13 cellular contexts compared by ENCODE assay signal in genomic region chr2:6772366-6772710, GRCh38.
DNase-seq lines count a peak whose midpoint lies in the region; ATAC-seq and TF ChIP-seq lines count a peak whose summit lies in the region.
"Had no signal": no experiment of that assay in that cellular context is flagged by ENCODE, and none has a peak within 500 bp of the region (broad histone marks: within the 10 kb centered on the region; RNA-seq: fewer than 3 reads in every experiment).

No MANE protein-coding gene starts in this region.

- H3K27ac ChIP-seq in brain microvascular endothelial cell = no peak overlapping the region
- H3K27ac ChIP-seq: breast epithelium, thoracic aorta had no signal

- in situ Hi-C loops in brain microvascular endothelial cell (cut with HindIII; ENCODE audit: low pct_ligation_motif_present, low sequenced_read_pairs) = no loop called here

- no peak for ATAC-seq in GM18867 (IDR thresholded peaks at IDR 0.05; ENCODE audit: unreplicated experiment)

- no peak for TF ChIP-seq CTCF in brain microvascular endothelial cell (IDR thresholded peaks at IDR 0.05; ENCODE audit: low read depth, low read length, missing control alignments)

- H3K4me3 ChIP-seq in brain microvascular endothelial cell (ENCODE audit: low read depth, low read length) = peak overlapping the region; percentile 51
- H3K4me3 ChIP-seq: thoracic aorta had no signal

- H3K36me3 ChIP-seq in brain microvascular endothelial cell (replicated peaks) = no peaks in the 10 kb centered on the region
- H3K36me3 ChIP-seq: breast epithelium, thoracic aorta had no signal

- DNase-seq in NCI-H1436 (lab: John Stamatoyannopoulos, UW) (peak; percentile 30), NCI-H1436 treated with DMSO at 0.1 percent for 48 hours (lab: John Stamatoyannopoulos, UW) (no peak), NCI-H446 (lab: John Stamatoyannopoulos, UW) (peak; percentile 71 to 83), brain microvascular endothelial cell (peak; percentile 16), pons (ENCODE audit: low spot score) (peak; percentile 6), medulla oblongata (ENCODE audit: extremely low spot score) (no peak)
- DNase-seq in stimulated activated naive CD4-positive, alpha-beta T cell (lab: John Stamatoyannopoulos, UW) = no peak
- DNase-seq: activated CD4-positive, CD25-positive, alpha-beta regulatory T cell; activated T-cell treated with anti-CD3 and anti-CD28 coated beads, Interleukin-2, amount 50 U/mL, for 48 hours; left colon had no signal

- no peaks in the 10 kb centered on the region for H3K27me3 ChIP-seq in brain microvascular endothelial cell (replicated peaks)

Comparison
In these comparisons a context has a peak if more than half of its experiments do, and no peak if none do; other contexts are left out.
1. DNase-seq: peak in NCI-H1436 (single experiment), NCI-H446 (2 of 2), brain microvascular endothelial cell (single experiment) and pons (single experiment); none in NCI-H1436 treated with DMSO at 0.1 percent for 48 hours (single experiment), stimulated activated naive CD4-positive, alpha-beta T cell (0 of 6) and medulla oblongata (single experiment).